18 cellular contexts compared by ENCODE assay signal in the genomic region with DNA sequence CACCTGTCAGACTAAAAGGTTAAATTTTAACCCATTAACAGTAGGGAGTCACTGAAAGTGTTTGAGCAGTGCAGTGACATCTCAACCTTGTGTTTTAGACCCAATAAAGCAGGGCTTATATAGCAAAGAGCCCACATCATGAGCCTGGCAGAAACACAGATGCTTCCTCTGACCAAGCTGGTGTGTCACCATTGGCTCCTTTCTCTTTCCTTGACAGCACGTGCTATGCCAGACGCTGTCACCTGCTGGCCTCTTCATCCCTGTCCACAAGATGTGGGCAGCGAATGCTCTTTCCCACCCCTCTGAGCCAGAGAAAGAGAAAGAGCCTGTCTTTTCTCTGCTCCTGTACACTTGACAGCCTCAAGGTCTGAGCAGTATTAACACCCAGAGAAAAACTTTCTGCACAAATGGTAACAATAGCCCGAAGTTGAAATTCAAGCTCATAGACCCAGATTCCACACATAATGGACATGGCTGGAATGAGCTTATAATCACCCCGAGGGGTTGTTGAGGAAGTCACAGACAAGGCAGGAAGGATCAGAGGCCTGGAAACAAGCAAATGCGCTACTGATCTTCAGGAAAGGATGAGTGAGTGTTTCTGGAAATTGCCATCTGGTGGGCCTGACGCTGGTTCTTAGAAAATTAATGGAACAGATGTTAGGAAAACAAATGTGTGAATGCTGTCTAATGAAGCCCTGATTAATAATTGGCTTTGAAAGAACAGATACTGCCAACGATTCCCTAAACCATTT. TPM values are rescaled to one million over a fixed set of nuclear protein-coding genes. Genes with fewer than 3 reads are reported as not detected.
DNase-seq lines count a peak whose midpoint lies in the region; ATAC-seq and TF ChIP-seq lines count a peak whose summit lies in the region.
"Had no signal": no experiment of that assay in that cellular context is flagged by ENCODE, and none has a peak within 500 bp of the region (broad histone marks: within the 10 kb centered on the region; RNA-seq: fewer than 3 reads in every experiment).

No MANE protein-coding gene starts in this region.

- H3K27me3 ChIP-seq in WERI-Rb-1 (ENCODE audit: insufficient read depth, low read depth, severe bottlenecking), result no peaks in the 10 kb centered on the region
- H3K27me3 ChIP-seq in mesendoderm (ENCODE audit: insufficient read depth, low read length, poor library complexity), result no peaks in the 10 kb centered on the region
- H3K27me3 ChIP-seq: ascending aorta, Peyer's patch, spleen had no signal

- H3K9me3 ChIP-seq in WERI-Rb-1 (ENCODE audit: severe bottlenecking), result no peaks in the 10 kb centered on the region
- H3K9me3 ChIP-seq: ascending aorta, Peyer's patch, spleen had no signal

- H2BK120ac ChIP-seq in mesendoderm (ENCODE audit: low read depth, low read length), result no peak overlapping the region

- peak overlapping the region; percentile 62 for H3K56ac ChIP-seq in mesendoderm (ENCODE audit: low read length)

- H3K18ac ChIP-seq in mesendoderm (ENCODE audit: low read length), result no peak overlapping the region

- WGBS in mesendoderm (ENCODE audit: extremely low coverage, insufficient coverage, low lambda C conversion rate), result no CpG with 5 or more reads among the region's 8 CpGs

- no peak overlapping the region for H3K4me2 ChIP-seq in mesendoderm (ENCODE audit: low read length)

- H4K8ac ChIP-seq in mesendoderm (ENCODE audit: low read depth, low read length), result no peak overlapping the region

- no peak overlapping the region for H3K9ac ChIP-seq in mesendoderm (ENCODE audit: low read length)

- no peak overlapping the region for H4K5ac ChIP-seq in mesendoderm (ENCODE audit: low read length)

- H3K4me1 ChIP-seq in mesendoderm (ENCODE audit: control insufficient read depth, low read depth, low read length), result peaks cover 19% of the 10 kb centered on the region

- H2AK5ac ChIP-seq in mesendoderm (ENCODE audit: low read length), result no peak overlapping the region

- H3K36me3 ChIP-seq in WERI-Rb-1, result no peaks in the 10 kb centered on the region
- no peaks in the 10 kb centered on the region for H3K36me3 ChIP-seq in mesendoderm (ENCODE audit: control insufficient read depth, insufficient read depth, low read length)

- ATAC-seq in HG03135 (IDR thresholded peaks at IDR 0.05; ENCODE audit: unreplicated experiment) (no peak), GM19395 (IDR thresholded peaks at IDR 0.05; ENCODE audit: unreplicated experiment) (no peak)
- ATAC-seq: activated CD8-positive, alpha-beta T cell treated with anti-CD3 and anti-CD28 coated beads, Interleukin-2, amount 10 ng/mL, durations not matched to agents 7 days and 5 days; activated T-cell treated with anti-CD3 and anti-CD28 coated beads, Interleukin-2, amount 50 U/mL, for 72 hours; K562; naive thymus-derived CD8-positive, alpha-beta T cell had no signal

- H3K79me2 ChIP-seq in mesendoderm (ENCODE audit: control insufficient read depth, insufficient read depth, low read length), result no peaks in the 10 kb centered on the region

- peak; percentile 89 for DNase-seq in COLO668 (lab: John Stamatoyannopoulos, UW; ENCODE audit: unreplicated experiment)
- DNase-seq in NCI-H1694 (lab: John Stamatoyannopoulos, UW), result peak; percentile 93
- peak; percentile 54 for DNase-seq in WERI-Rb-1
- DNase-seq in mesendoderm, result peak; percentile 57
- DNase-seq in AG20443 (ENCODE audit: low spot score), result no peak
- DNase-seq in NCI-H1436 (lab: John Stamatoyannopoulos, UW), result no peak
- DNase-seq: activated CD8-positive, alpha-beta T cell treated with anti-CD3 and anti-CD28 coated beads, Interleukin-2, amount 10 ng/mL, durations not matched to agents 7 days and 5 days; activated T-cell treated with anti-CD3 and anti-CD28 coated beads, Interleukin-2, amount 50 U/mL, for 72 hours; naive thymus-derived CD8-positive, alpha-beta T cell; Peyer's patch; spleen; T-helper 9 cell had no signal

- H3K23ac ChIP-seq in mesendoderm (ENCODE audit: low read length), result no peak overlapping the region

- no peak for TF ChIP-seq CTCF in WERI-Rb-1 (IDR thresholded peaks at IDR 0.05; ENCODE audit: low read depth, low read length)

- H2BK15ac ChIP-seq in mesendoderm (replicated peaks; ENCODE audit: low read depth), result no peak overlapping the region

- H3K4me3 ChIP-seq in WERI-Rb-1 (ENCODE audit: low read depth, low read length) (no peak overlapping the region), mesendoderm (ENCODE audit: low read length) (no peak overlapping the region)
- H3K4me3 ChIP-seq: ascending aorta, K562, lung, Peyer's patch, SK-N-MC, spleen had no signal

- H2BK5ac ChIP-seq in mesendoderm (ENCODE audit: low read length), result peak overlapping the region; percentile 39

- H3K4ac ChIP-seq in mesendoderm (ENCODE audit: low read depth, low read length), result no peak overlapping the region

- no peaks in the 10 kb centered on the region for H3K79me1 ChIP-seq in mesendoderm (ENCODE audit: low read length)

- H3K27ac ChIP-seq in WERI-Rb-1 (peak overlapping the region; percentile 65), mesendoderm (ENCODE audit: low read depth, low read length) (peak overlapping the region; percentile 15)
- H3K27ac ChIP-seq: ascending aorta, Peyer's patch, SK-N-MC, spleen had no signal

RNA-seq across cellular contexts. Expression of gene TGFB3, which starts 8.9 kb away (rescaled TPM):
- polyA plus RNA-seq in mesendoderm (2013, experiment 1 of 2), result 1.5 TPM
- 0.52 TPM for polyA plus RNA-seq in mesendoderm (2013, experiment 2 of 2)

RNA-seq across cellular contexts. Expression of gene IFT43, which starts 12.7 kb away (rescaled TPM):
- 10.3 TPM for polyA plus RNA-seq in mesendoderm (2013, experiment 1 of 2)
- polyA plus RNA-seq in mesendoderm (2013, experiment 2 of 2), result 10.4 TPM

Comparison
In these comparisons a context has a peak if more than half of its experiments do, and no peak if none do; other contexts are left out.
1. DNase-seq: peak in COLO668 (single experiment), NCI-H1694 (single experiment), WERI-Rb-1 (single experiment) and mesendoderm (single experiment); none in AG20443 (single experiment) and NCI-H1436 (single experiment).